12 cellular contexts compared by ENCODE assay signal in the genomic region with DNA sequence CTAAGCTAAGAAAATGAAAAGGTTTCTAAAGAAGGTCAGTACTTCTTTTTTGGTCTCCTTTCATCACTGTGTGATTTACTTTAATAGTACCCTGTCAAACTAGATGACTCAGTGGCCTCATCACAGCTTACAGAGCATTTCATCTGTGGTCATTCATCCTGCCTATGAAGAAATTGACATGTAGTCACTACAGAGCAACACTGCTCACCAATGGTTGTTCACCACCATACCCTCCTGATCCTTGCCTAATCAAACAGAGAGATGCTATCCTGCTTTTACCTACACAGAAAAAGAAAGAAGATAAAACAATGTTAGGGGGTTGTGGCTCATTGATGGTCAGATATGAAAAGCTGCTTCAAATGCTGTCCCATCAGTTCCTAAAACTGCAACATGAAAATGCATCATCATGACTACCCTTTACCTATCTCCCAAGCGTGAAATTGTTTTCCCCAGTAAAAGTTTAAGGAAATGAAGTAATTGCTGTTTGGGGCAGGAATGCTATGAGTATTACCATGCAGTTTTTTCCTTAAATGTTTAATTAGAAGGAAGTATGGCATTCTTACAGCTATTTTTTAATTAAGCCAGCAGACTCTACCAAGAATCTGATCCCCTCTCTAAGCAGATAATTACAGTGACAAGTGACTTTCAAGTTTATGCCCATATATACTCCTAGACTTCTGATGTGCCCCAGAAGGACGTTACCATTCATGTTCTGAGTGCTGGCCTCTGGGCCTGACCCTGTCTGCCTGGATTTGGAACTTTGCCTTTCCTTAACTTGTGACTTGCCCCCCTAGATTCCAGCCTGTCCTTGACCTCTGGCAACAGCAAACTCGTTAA. TPM values are rescaled to one million over a fixed set of nuclear protein-coding genes. Genes with fewer than 3 reads are reported as not detected.
A peak's percentile ranks its signal among the peaks of the same experiment; 100 is the strongest.
DNase-seq lines count a peak whose midpoint lies in the region; ATAC-seq and TF ChIP-seq lines count a peak whose summit lies in the region.
"Had no signal": no experiment of that assay in that cellular context is flagged by ENCODE, and none has a peak within 500 bp of the region (broad histone marks: within the 10 kb centered on the region; RNA-seq: fewer than 3 reads in every experiment).

No MANE protein-coding gene starts in this region.

- no peak for DNase-seq in activated CD4-positive, alpha-beta T cell treated with anti-CD3 and anti-CD28 coated beads for 36 hours
- DNase-seq in activated CD4-positive, alpha-beta T cell treated with anti-CD3 and anti-CD28 coated beads for 1 hour, result no peak
- DNase-seq in PC-3, result peak; percentile 97
- peak; percentile 71 for DNase-seq in epithelial cell of prostate (ENCODE audit: low read depth, low spot score)
- no peak for DNase-seq in NCI-H2107 (lab: John Stamatoyannopoulos, UW)
- no peak for DNase-seq in COLO668 (lab: John Stamatoyannopoulos, UW; ENCODE audit: unreplicated experiment)
- DNase-seq: NCI-H2171; stimulated activated CD4-positive, alpha-beta T cell treated with anti-CD3 and anti-CD28 coated beads, Interleukin-4, amount 100 ng/mL, for 1 hour had no signal

- no peaks in the 10 kb centered on the region for H4K20me1 ChIP-seq in PC-3 (ENCODE audit: low read length)

- no peaks in the 10 kb centered on the region for H3K36me3 Mint-ChIP-seq in activated CD4-positive, alpha-beta T cell treated with anti-CD3 and anti-CD28 coated beads for 36 hours (ENCODE audit: low read depth)

- peaks cover 14% of the 10 kb centered on the region for H3F3A ChIP-seq in PC-3 (ENCODE audit: low read length, unreplicated experiment)

- CTCF ChIA-PET in activated CD4-positive, alpha-beta T cell treated with anti-CD3 and anti-CD28 coated beads for 36 hours (lab: Charles Lee), result interaction anchor here (0.8 kb wide), 1 partner anchor 17 kb away, joined by 3 read pairs; no protein-coding TSS in a partner anchor
- CTCF ChIA-PET in PC-3 (lab: Charles Lee), result interaction anchor here (0.5 to 1.3 kb wide), 2 partner anchors 17 to 256 kb away, joined by 4 to 6 read pairs; no protein-coding TSS in a partner anchor

- H3K27me3 Mint-ChIP-seq in activated CD4-positive, alpha-beta T cell treated with anti-CD3 and anti-CD28 coated beads for 36 hours, result peaks cover 9% of the 10 kb centered on the region

- H3K9me2 ChIP-seq in PC-3 (replicated peaks; ENCODE audit: low read length), result no peaks in the 10 kb centered on the region

- POLR2A ChIA-PET in activated CD4-positive, alpha-beta T cell treated with anti-CD3 and anti-CD28 coated beads for 36 hours (lab: Charles Lee), result no interaction called here
- POLR2A ChIA-PET in PC-3 (lab: Charles Lee; ENCODE audit: unreplicated experiment), result interaction anchor here (0.7 kb wide), 1 partner anchor 39 kb away, joined by 4 read pairs; no protein-coding TSS in a partner anchor

- H2AFZ ChIP-seq in PC-3 (ENCODE audit: low read length), result no peak overlapping the region

- no peak for TF ChIP-seq CTCF in PC-3 (conservative IDR thresholded peaks at IDR 0.05; ENCODE audit: low read depth, low read length)

- H3K4me1 Mint-ChIP-seq in activated CD4-positive, alpha-beta T cell treated with anti-CD3 and anti-CD28 coated beads for 36 hours, result peaks cover 4% of the 10 kb centered on the region

- H3K36me3 ChIP-seq in PC-3 (ENCODE audit: low read depth, low read length) (no peaks in the 10 kb centered on the region), skeletal muscle satellite cell (ENCODE audit: insufficient read depth, low read length) (no peaks in the 10 kb centered on the region)
- H3K36me3 ChIP-seq: neutrophil had no signal

- intact Hi-C loops in activated CD4-positive, alpha-beta T cell treated with anti-CD3 and anti-CD28 coated beads for 36 hours (cut with DNase I, micrococcal nuclease), result no loop called here
- intact Hi-C loops in PC-3 (cut with micrococcal nuclease), result loop anchor here (2.0 kb wide), 1 partner anchor 47 kb away; the partner anchor contains the start of gene FBXO28

- H3K27ac ChIP-seq in PC-3 (ENCODE audit: low read length) (peak overlapping the region; percentile 83), epithelial cell of prostate (peak overlapping the region; percentile 83)
- H3K27ac ChIP-seq: neutrophil had no signal

- peak overlapping the region; percentile 34 for H3K27ac Mint-ChIP-seq in activated CD4-positive, alpha-beta T cell treated with anti-CD3 and anti-CD28 coated beads for 36 hours
- H3K27ac Mint-ChIP-seq: dendritic cell treated with granulocyte-macrophage colony-stimulating factor and Interleukin-4, amounts not matched to agents 40 ng/mL and 50 ng/mL, for 4 days had no signal

- H3K9ac ChIP-seq in PC-3 (ENCODE audit: low read length) (peak overlapping the region; percentile 34), skeletal muscle satellite cell (ENCODE audit: low read depth, low read length) (no peak overlapping the region)

- H3K79me2 ChIP-seq in PC-3 (ENCODE audit: low read length), result no peaks in the 10 kb centered on the region

- ATAC-seq in activated CD4-positive, alpha-beta T cell treated with anti-CD3 and anti-CD28 coated beads for 36 hours, result peak; percentile 96
- ATAC-seq in PC-3, result peak; percentile 73
- ATAC-seq in HG03280 (IDR thresholded peaks at IDR 0.05; ENCODE audit: unreplicated experiment), result no peak

- H3K27me3 ChIP-seq in PC-3 (ENCODE audit: low read length) (no peaks in the 10 kb centered on the region), skeletal muscle satellite cell (ENCODE audit: control insufficient read depth, insufficient read depth, low read length) (no peaks in the 10 kb centered on the region)
- H3K27me3 ChIP-seq: neutrophil had no signal

- H3K9me3 Mint-ChIP-seq in activated CD4-positive, alpha-beta T cell treated with anti-CD3 and anti-CD28 coated beads for 36 hours (ENCODE audit: low read depth), result peaks cover under 1% of the 10 kb centered on the region
- H3K9me3 Mint-ChIP-seq: dendritic cell treated with granulocyte-macrophage colony-stimulating factor and Interleukin-4, amounts not matched to agents 40 ng/mL and 50 ng/mL, for 4 days had no signal

- H3K4me2 ChIP-seq in PC-3 (ENCODE audit: low read length), result peak overlapping the region; percentile 55
- H3K4me2 ChIP-seq in skeletal muscle satellite cell (ENCODE audit: low read length), result peak overlapping the region; percentile 7

- no peak overlapping the region for H3K4me3 Mint-ChIP-seq in activated CD4-positive, alpha-beta T cell treated with anti-CD3 and anti-CD28 coated beads for 36 hours
- H3K4me3 Mint-ChIP-seq: dendritic cell treated with granulocyte-macrophage colony-stimulating factor and Interleukin-4, amounts not matched to agents 40 ng/mL and 50 ng/mL, for 4 days had no signal

- H3K4me1 ChIP-seq in PC-3 (ENCODE audit: insufficient read depth, low read length), result peaks cover 64% of the 10 kb centered on the region
- H3K4me1 ChIP-seq in skeletal muscle satellite cell (ENCODE audit: control insufficient read depth, insufficient read depth, low read length), result peaks cover 31% of the 10 kb centered on the region

- H3K9me3 ChIP-seq in PC-3 (ENCODE audit: low read length), result no peaks in the 10 kb centered on the region
- no peaks in the 10 kb centered on the region for H3K9me3 ChIP-seq in skeletal muscle satellite cell (replicated peaks; ENCODE audit: low read length)
- H3K9me3 ChIP-seq: neutrophil had no signal

- H3K4me3 ChIP-seq in PC-3 (ENCODE audit: low read length) (no peak overlapping the region), skeletal muscle satellite cell (ENCODE audit: low read length) (no peak overlapping the region)

- BruUV-seq in PC-3 (replicated peaks; lab: Mats Ljungman, UMichigan), result TSS peak; percentile 47

RNA-seq across cellular contexts. Expression of gene FBXO28, which starts 46.1 kb away (rescaled TPM):
- 10 to 100 TPM; 17.1 to 19.7 TPM for total RNA-seq in activated CD4-positive, alpha-beta T cell treated with anti-CD3 and anti-CD28 coated beads for 36 hours
- 57.7 and 82.6 TPM in 2 replicates for total RNA-seq in PC-3 (2014; rRNA removed)
- total RNA-seq in skeletal muscle satellite cell (2012; rRNA removed), result 29.7 and 34.7 TPM in 2 replicates

Comparison
In these comparisons a context has a peak if more than half of its experiments do, and no peak if none do; other contexts are left out.
1. DNase-seq: peak in PC-3 (single experiment) and epithelial cell of prostate (single experiment); none in activated CD4-positive, alpha-beta T cell treated with anti-CD3 and anti-CD28 coated beads for 36 hours (single experiment), activated CD4-positive, alpha-beta T cell treated with anti-CD3 and anti-CD28 coated beads for 1 hour (single experiment), NCI-H2107 (single experiment) and COLO668 (single experiment).